Comparison of ENCODE assay signal across 1 cellular context in genomic region chr6:69865126-69865525, GRCh38.
TF ChIP-seq lines count a peak whose summit lies in the region.

No MANE protein-coding gene starts in this region.

TF ChIP-seq in SK-N-SH treated with all-trans-retinoic acid at 6 μM for 48 hours, 23 proteins besides CTCF, POLR2A, EP300 and RAD21 (continued from another document):
- no peak for TF ChIP-seq CSRNP3 (CRISPR knock-in tag; IDR thresholded peaks at IDR 0.05)
